7 cellular contexts compared by ENCODE assay signal in the genomic region with DNA sequence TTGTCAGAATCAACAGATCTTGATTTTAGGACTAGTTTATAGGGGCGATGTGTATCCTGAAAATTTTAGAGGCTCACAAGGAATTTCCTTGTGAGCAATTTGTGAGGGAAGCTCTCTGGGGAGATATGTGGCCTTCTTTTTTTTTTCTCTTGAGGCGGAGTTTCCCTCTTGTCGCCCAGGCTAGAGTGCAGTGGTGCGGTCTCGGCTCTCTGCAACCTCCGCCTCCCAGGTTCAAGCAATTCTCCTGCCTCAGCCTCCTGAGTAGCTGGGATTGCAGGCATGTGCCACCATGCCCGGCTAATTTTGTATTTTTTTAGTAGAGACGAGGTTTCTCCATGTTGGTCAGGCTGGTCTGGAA. TPM values are rescaled to one million over a fixed set of nuclear protein-coding genes. Genes with fewer than 3 reads are reported as not detected.
DNase-seq lines count a peak whose midpoint lies in the region; ATAC-seq and TF ChIP-seq lines count a peak whose summit lies in the region.
"Not testable (repeated sequence)": the region's sequence is repeated elsewhere in the genome, so short reads cannot be mapped to it uniquely, and the experiment has no call there.

No MANE protein-coding gene starts in this region.

- not testable (repeated sequence) for ATAC-seq in activated T-cell treated with anti-CD3 and anti-CD28 coated beads, Interleukin-2, amount 50 U/mL, for 72 hours (replicated peaks in 1 of 2); central memory CD8-positive, alpha-beta T cell (replicated peaks; ENCODE audit: extremely low read depth, poor library complexity, severe bottlenecking)

- H3K9ac ChIP-seq in SK-N-MC (ENCODE audit: insufficient read length) = peak overlapping the region; percentile 98
- not testable (repeated sequence) for H3K9ac ChIP-seq in iPS-15b (ENCODE audit: low read depth, low read length)

- H3K27ac ChIP-seq in SK-N-MC = not testable (repeated sequence)

- H2AFZ ChIP-seq in neuron (ENCODE audit: low read depth, low read length) = not testable (repeated sequence)

- peaks cover 64% of the 10 kb centered on the region for H3K36me3 Mint-ChIP-seq in Calu3 (ENCODE audit: insufficient read depth, unreplicated experiment)
- H3K36me3 Mint-ChIP-seq in activated T-cell treated with anti-CD3 and anti-CD28 coated beads, Interleukin-2, amount 50 U/mL, for 72 hours (ENCODE audit: insufficient read depth in 2 of 2) = peaks cover 7 to 20% of the 10 kb centered on the region in 2 donors
- peaks cover 44% of the 10 kb centered on the region for H3K36me3 Mint-ChIP-seq in central memory CD8-positive, alpha-beta T cell (ENCODE audit: insufficient read depth)

- not testable (repeated sequence) for TF ChIP-seq CTCF in Calu3 (IDR thresholded peaks at IDR 0.05; ENCODE audit: unreplicated experiment)

- H3K4me1 ChIP-seq in iPS-15b (ENCODE audit: control insufficient read depth, insufficient read depth, low read length); neuron (ENCODE audit: insufficient read depth, low read length): not testable (repeated sequence)

- H3K27ac Mint-ChIP-seq in Calu3 (ENCODE audit: unreplicated experiment) = peak overlapping the region; percentile 99
- peak overlapping the region; percentile 97 for H3K27ac Mint-ChIP-seq in activated T-cell treated with anti-CD3 and anti-CD28 coated beads, Interleukin-2, amount 50 U/mL, for 72 hours
- H3K27ac Mint-ChIP-seq in central memory CD8-positive, alpha-beta T cell (ENCODE audit: low read depth) = not testable (repeated sequence)

- H3K36me3 ChIP-seq in SK-N-MC (ENCODE audit: insufficient read depth, low read length) = peaks cover 34% of the 10 kb centered on the region
- not testable (repeated sequence) for H3K36me3 ChIP-seq in iPS-15b (ENCODE audit: control insufficient read depth, insufficient read depth, low read length)
- H3K36me3 ChIP-seq in neuron (ENCODE audit: insufficient read depth, low read length) = peaks cover 28% of the 10 kb centered on the region

- CTCF ChIA-PET in Calu3 (lab: Charles Lee) = interaction anchor here (0.6 to 1.3 kb wide), 6 partner anchors 40 to 239 kb away, joined by 3 to 4 read pairs (median 3); a partner anchor contains a TSS

- H3K27me3 ChIP-seq in iPS-15b (ENCODE audit: control insufficient read depth, insufficient read depth, low read length); neuron (ENCODE audit: insufficient read depth, low read length): not testable (repeated sequence)

- not testable (repeated sequence) for DNase-seq in Calu3; Jurkat, Clone E6-1 (ENCODE audit: low read depth, low spot score); SK-N-MC (ENCODE audit: low read depth, low spot score); activated T-cell treated with anti-CD3 and anti-CD28 coated beads, Interleukin-2, amount 50 U/mL, for 72 hours; central memory CD8-positive, alpha-beta T cell (ENCODE audit: low spot score in 2 of 2)

- H3K9me3 Mint-ChIP-seq in Calu3 (ENCODE audit: low read depth, unreplicated experiment); activated T-cell treated with anti-CD3 and anti-CD28 coated beads, Interleukin-2, amount 50 U/mL, for 72 hours; central memory CD8-positive, alpha-beta T cell: not testable (repeated sequence)

- peak overlapping the region; percentile 89 for H3K4me3 Mint-ChIP-seq in Calu3 (ENCODE audit: low read depth, unreplicated experiment)
- peak overlapping the region; percentile 88 to 92 for H3K4me3 Mint-ChIP-seq in activated T-cell treated with anti-CD3 and anti-CD28 coated beads, Interleukin-2, amount 50 U/mL, for 72 hours
- H3K4me3 Mint-ChIP-seq in central memory CD8-positive, alpha-beta T cell = peak overlapping the region; percentile 93

- H3K27me3 Mint-ChIP-seq in Calu3 (ENCODE audit: unreplicated experiment); activated T-cell treated with anti-CD3 and anti-CD28 coated beads, Interleukin-2, amount 50 U/mL, for 72 hours (ENCODE audit: low read depth); central memory CD8-positive, alpha-beta T cell: not testable (repeated sequence)

- H3K9me3 ChIP-seq in SK-N-MC (ENCODE audit: low read depth, low read length); iPS-15b (ENCODE audit: control insufficient read depth, insufficient read depth, low read length); neuron (ENCODE audit: low read length): not testable (repeated sequence)

- H3K4me1 Mint-ChIP-seq in Calu3 (ENCODE audit: low read depth, unreplicated experiment) = not testable (repeated sequence)
- H3K4me1 Mint-ChIP-seq in activated T-cell treated with anti-CD3 and anti-CD28 coated beads, Interleukin-2, amount 50 U/mL, for 72 hours (ENCODE audit: low read depth) = peaks cover 34% of the 10 kb centered on the region
- H3K4me1 Mint-ChIP-seq in central memory CD8-positive, alpha-beta T cell = peaks cover 19% of the 10 kb centered on the region

- intact Hi-C loops in Calu3 (cut with micrococcal nuclease; ENCODE audit: unreplicated experiment) = not testable (repeated sequence)

- BruUV-seq in Calu3 (replicated peaks; lab: Mats Ljungman, UMichigan) = not testable (repeated sequence)

- H3K4me3 ChIP-seq in Jurkat, Clone E6-1 (ENCODE audit: low read length) = peak overlapping the region; percentile 98
- H3K4me3 ChIP-seq in SK-N-MC = peak overlapping the region; percentile 99
- peak overlapping the region; percentile 13 for H3K4me3 ChIP-seq in iPS-15b (ENCODE audit: low read depth, low read length)
- peak overlapping the region; percentile 84 for H3K4me3 ChIP-seq in neuron (ENCODE audit: low read length)

RNA-seq across cellular contexts. Expression of a gene that starts 1.6 kb away (rescaled TPM):
- total RNA-seq in Calu3 (2022) = 116 and 117 TPM in 2 replicates
- 119 TPM for polyA plus RNA-seq in Jurkat, Clone E6-1 (2012; ENCODE audit: insufficient read depth, insufficient read length)
- total RNA-seq in activated T-cell treated with anti-CD3 and anti-CD28 coated beads, Interleukin-2, amount 50 U/mL, for 72 hours = 100 to 1,000 TPM in 1 of 2 donors, 10 to 100 TPM in 1; 88.3 to 114 TPM

RNA-seq across cellular contexts. Expression of a gene that starts 24.3 kb away (rescaled TPM):
- 401 and 429 TPM in 2 replicates for total RNA-seq in Calu3 (2022)
- 1,003 TPM for polyA plus RNA-seq in Jurkat, Clone E6-1 (2012; ENCODE audit: insufficient read depth, insufficient read length)
- total RNA-seq in activated T-cell treated with anti-CD3 and anti-CD28 coated beads, Interleukin-2, amount 50 U/mL, for 72 hours = 100 to 1,000 TPM; 361 to 368 TPM

RNA-seq across cellular contexts. Expression of a gene that starts 52.7 kb away (rescaled TPM):
- 479 and 546 TPM in 2 replicates for total RNA-seq in Calu3 (2022)
- 546 TPM for polyA plus RNA-seq in Jurkat, Clone E6-1 (2012; ENCODE audit: insufficient read depth, insufficient read length)
- 100 to 1,000 TPM; 162 to 188 TPM for total RNA-seq in activated T-cell treated with anti-CD3 and anti-CD28 coated beads, Interleukin-2, amount 50 U/mL, for 72 hours

RNA-seq across cellular contexts. Expression of a gene that starts 54.4 kb away (rescaled TPM):
- total RNA-seq in Calu3 (2022) = 63.1 and 64.4 TPM in 2 replicates
- 50.1 TPM for polyA plus RNA-seq in Jurkat, Clone E6-1 (2012; ENCODE audit: insufficient read depth, insufficient read length)
- 10 to 100 TPM; 77.1 to 80.9 TPM for total RNA-seq in activated T-cell treated with anti-CD3 and anti-CD28 coated beads, Interleukin-2, amount 50 U/mL, for 72 hours

RNA-seq across cellular contexts. Expression of a gene that starts 54.6 kb away (rescaled TPM):
- total RNA-seq in Calu3 (2022) = 62.0 and 69.7 TPM in 2 replicates
- polyA plus RNA-seq in Jurkat, Clone E6-1 (2012; ENCODE audit: insufficient read depth, insufficient read length) = 157 TPM
- 10 to 100 TPM; 42.8 to 43.0 TPM for total RNA-seq in activated T-cell treated with anti-CD3 and anti-CD28 coated beads, Interleukin-2, amount 50 U/mL, for 72 hours

Comparison
In these comparisons a context has a peak if more than half of its experiments do, and no peak if none do; other contexts are left out.
1. H3K4me3 ChIP-seq: peak in every context shown above with its lines; median percentile 99 in SK-N-MC; 98 in Jurkat, Clone E6-1; 84 in neuron; 13 in iPS-15b.